ENCODE assay signal across 16 cellular contexts in genomic region chr9:126534431-126535186, GRCh38.
A peak's percentile ranks its signal among the peaks of the same experiment; 100 is the strongest.
DNase-seq lines count a peak whose midpoint lies in the region; ATAC-seq lines count a peak whose summit lies in the region.
"Had no signal": no experiment of that assay in that cellular context is flagged by ENCODE, and none has a peak within 500 bp of the region (broad histone marks: within the 10 kb centered on the region; RNA-seq: fewer than 3 reads in every experiment).

No MANE protein-coding gene starts in this region.

- no peaks in the 10 kb centered on the region for H3K27me3 Mint-ChIP-seq in dendritic cell treated with granulocyte-macrophage colony-stimulating factor and Interleukin-4, amounts not matched to agents 40 ng/mL and 50 ng/mL, for 4 days
- peaks cover 2% of the 10 kb centered on the region for H3K27me3 Mint-ChIP-seq in memory B cell
- H3K27me3 Mint-ChIP-seq in activated naive CD4-positive, alpha-beta T cell treated with anti-CD3 and anti-CD28 coated beads for 36 hours (ENCODE audit: low read depth) = peaks cover 10% of the 10 kb centered on the region
- peaks cover 42% of the 10 kb centered on the region for H3K27me3 Mint-ChIP-seq in T-helper 2 cell treated with Interferon-gamma antibody and Interleukin-4, amounts not matched to agents 5 μg/mL and 100 μg/mL, for 36 hours (ENCODE audit: low read depth)

- no peaks in the 10 kb centered on the region for H3K36me3 Mint-ChIP-seq in dendritic cell treated with granulocyte-macrophage colony-stimulating factor and Interleukin-4, amounts not matched to agents 40 ng/mL and 50 ng/mL, for 4 days (ENCODE audit: low read depth)
- no peaks in the 10 kb centered on the region for H3K36me3 Mint-ChIP-seq in memory B cell
- no peaks in the 10 kb centered on the region for H3K36me3 Mint-ChIP-seq in activated naive CD4-positive, alpha-beta T cell treated with anti-CD3 and anti-CD28 coated beads for 36 hours (ENCODE audit: low read depth)
- H3K36me3 Mint-ChIP-seq in T-helper 2 cell treated with Interferon-gamma antibody and Interleukin-4, amounts not matched to agents 5 μg/mL and 100 μg/mL, for 36 hours (ENCODE audit: low read depth) = no peaks in the 10 kb centered on the region
- H3K36me3 Mint-ChIP-seq: immature natural killer cell, mesothelial cell of epicardium had no signal

- peak overlapping the region; percentile 10 for H3K4me2 ChIP-seq in BLaER1

- CTCF ChIA-PET in activated naive CD4-positive, alpha-beta T cell treated with anti-CD3 and anti-CD28 coated beads for 36 hours (lab: Charles Lee) = interaction anchor here (0.6 kb wide), 1 partner anchor 198 kb away, joined by 3 read pairs; no protein-coding TSS in a partner anchor

- ATAC-seq in memory B cell (ENCODE audit: low read depth) (no peak), GM18498 (IDR thresholded peaks at IDR 0.05; ENCODE audit: unreplicated experiment) (no peak)
- ATAC-seq: HCT116 had no signal

- peak overlapping the region; percentile 90 for H3K27ac Mint-ChIP-seq in dendritic cell treated with granulocyte-macrophage colony-stimulating factor and Interleukin-4, amounts not matched to agents 40 ng/mL and 50 ng/mL, for 4 days
- H3K27ac Mint-ChIP-seq in memory B cell = peak overlapping the region; percentile 86
- no peak overlapping the region for H3K27ac Mint-ChIP-seq in activated naive CD4-positive, alpha-beta T cell treated with anti-CD3 and anti-CD28 coated beads for 36 hours
- no peak overlapping the region for H3K27ac Mint-ChIP-seq in T-helper 2 cell treated with Interferon-gamma antibody and Interleukin-4, amounts not matched to agents 5 μg/mL and 100 μg/mL, for 36 hours
- H3K27ac Mint-ChIP-seq: immature natural killer cell, mesothelial cell of epicardium had no signal

- intact Hi-C loops in dendritic cell treated with granulocyte-macrophage colony-stimulating factor and Interleukin-4, amounts not matched to agents 40 ng/mL and 50 ng/mL, for 4 days (cut with micrococcal nuclease) = no loop called here
- intact Hi-C loops in activated naive CD4-positive, alpha-beta T cell treated with anti-CD3 and anti-CD28 coated beads for 36 hours (cut with micrococcal nuclease) = no loop called here

- no peaks in the 10 kb centered on the region for H3K27me3 ChIP-seq in BLaER1

- H3K4me3 Mint-ChIP-seq in dendritic cell treated with granulocyte-macrophage colony-stimulating factor and Interleukin-4, amounts not matched to agents 40 ng/mL and 50 ng/mL, for 4 days = no peak overlapping the region
- H3K4me3 Mint-ChIP-seq in memory B cell = peak overlapping the region; percentile 86
- no peak overlapping the region for H3K4me3 Mint-ChIP-seq in activated naive CD4-positive, alpha-beta T cell treated with anti-CD3 and anti-CD28 coated beads for 36 hours
- no peak overlapping the region for H3K4me3 Mint-ChIP-seq in T-helper 2 cell treated with Interferon-gamma antibody and Interleukin-4, amounts not matched to agents 5 μg/mL and 100 μg/mL, for 36 hours
- H3K4me3 Mint-ChIP-seq: immature natural killer cell, mesothelial cell of epicardium had no signal

- no peaks in the 10 kb centered on the region for H3K9me3 ChIP-seq in BLaER1

- H3K9me3 Mint-ChIP-seq in dendritic cell treated with granulocyte-macrophage colony-stimulating factor and Interleukin-4, amounts not matched to agents 40 ng/mL and 50 ng/mL, for 4 days = no peaks in the 10 kb centered on the region
- H3K9me3 Mint-ChIP-seq in memory B cell = no peaks in the 10 kb centered on the region
- H3K9me3 Mint-ChIP-seq in activated naive CD4-positive, alpha-beta T cell treated with anti-CD3 and anti-CD28 coated beads for 36 hours = no peaks in the 10 kb centered on the region
- no peaks in the 10 kb centered on the region for H3K9me3 Mint-ChIP-seq in T-helper 2 cell treated with Interferon-gamma antibody and Interleukin-4, amounts not matched to agents 5 μg/mL and 100 μg/mL, for 36 hours
- H3K9me3 Mint-ChIP-seq: immature natural killer cell, mesothelial cell of epicardium had no signal

- H4K20me1 ChIP-seq in BLaER1 = no peaks in the 10 kb centered on the region

- H3K9ac ChIP-seq in BLaER1 = no peak overlapping the region

- peak in 2 of 3 experiments; percentile 69 to 91 for DNase-seq in NCI-H1417 (lab: John Stamatoyannopoulos, UW)
- DNase-seq in memory B cell (ENCODE audit: low spot score in 2 of 2) = no peak
- DNase-seq in activated naive CD4-positive, alpha-beta T cell treated with anti-CD3 and anti-CD28 coated beads for 36 hours = no peak
- DNase-seq in OCI-M2 (lab: John Stamatoyannopoulos, UW; ENCODE audit: unreplicated experiment) = no peak
- no peak for DNase-seq in T-helper 2 cell treated with Interferon-gamma antibody and Interleukin-4, amounts not matched to agents 5 μg/mL and 100 μg/mL, for 36 hours (ENCODE audit: low spot score)
- DNase-seq: activated naive CD4-positive, alpha-beta T cell treated with Interleukin-2 at 50 U/mL for 16 hours; brain microvascular endothelial cell; immature natural killer cell; NCI-H2029; NK-92 treated with Interleukin-12 subunit alpha and Interleukin-12 subunit beta, amount 100 ng/mL, for 24 hours had no signal

- H3K36me3 ChIP-seq in BLaER1 = no peaks in the 10 kb centered on the region
- H3K36me3 ChIP-seq: brain microvascular endothelial cell had no signal

- peaks cover 19% of the 10 kb centered on the region; the same call in 1 of the 2 replicates for H3K4me1 ChIP-seq in BLaER1

- H3K27ac ChIP-seq in BLaER1 = no peak overlapping the region
- H3K27ac ChIP-seq: brain microvascular endothelial cell, SK-N-MC had no signal

- H3K4me1 Mint-ChIP-seq in dendritic cell treated with granulocyte-macrophage colony-stimulating factor and Interleukin-4, amounts not matched to agents 40 ng/mL and 50 ng/mL, for 4 days (ENCODE audit: low read depth) = peaks cover 45% of the 10 kb centered on the region
- H3K4me1 Mint-ChIP-seq in memory B cell = peaks cover 28% of the 10 kb centered on the region
- H3K4me1 Mint-ChIP-seq in activated naive CD4-positive, alpha-beta T cell treated with anti-CD3 and anti-CD28 coated beads for 36 hours (ENCODE audit: low read depth) = no peaks in the 10 kb centered on the region
- no peaks in the 10 kb centered on the region for H3K4me1 Mint-ChIP-seq in T-helper 2 cell treated with Interferon-gamma antibody and Interleukin-4, amounts not matched to agents 5 μg/mL and 100 μg/mL, for 36 hours (ENCODE audit: low read depth)
- H3K4me1 Mint-ChIP-seq: immature natural killer cell had no signal

- no peak overlapping the region for H3K4me3 ChIP-seq in BLaER1
- H3K4me3 ChIP-seq: SK-N-MC had no signal

Comparison
In these comparisons a context has a peak if more than half of its experiments do, and no peak if none do; other contexts are left out.
1. DNase-seq: peak in NCI-H1417 (2 of 3); none in memory B cell (0 of 2), activated naive CD4-positive, alpha-beta T cell treated with anti-CD3 and anti-CD28 coated beads for 36 hours (single experiment), OCI-M2 (single experiment) and T-helper 2 cell treated with Interferon-gamma antibody and Interleukin-4, amounts not matched to agents 5 μg/mL and 100 μg/mL, for 36 hours (single experiment).
2. H3K27ac Mint-ChIP-seq: peak in dendritic cell treated with granulocyte-macrophage colony-stimulating factor and Interleukin-4, amounts not matched to agents 40 ng/mL and 50 ng/mL, for 4 days (single experiment) and memory B cell (single experiment); none in activated naive CD4-positive, alpha-beta T cell treated with anti-CD3 and anti-CD28 coated beads for 36 hours (single experiment) and T-helper 2 cell treated with Interferon-gamma antibody and Interleukin-4, amounts not matched to agents 5 μg/mL and 100 μg/mL, for 36 hours (single experiment).